Comparison of ENCODE assay signal across 21 cellular contexts in the genomic region with DNA sequence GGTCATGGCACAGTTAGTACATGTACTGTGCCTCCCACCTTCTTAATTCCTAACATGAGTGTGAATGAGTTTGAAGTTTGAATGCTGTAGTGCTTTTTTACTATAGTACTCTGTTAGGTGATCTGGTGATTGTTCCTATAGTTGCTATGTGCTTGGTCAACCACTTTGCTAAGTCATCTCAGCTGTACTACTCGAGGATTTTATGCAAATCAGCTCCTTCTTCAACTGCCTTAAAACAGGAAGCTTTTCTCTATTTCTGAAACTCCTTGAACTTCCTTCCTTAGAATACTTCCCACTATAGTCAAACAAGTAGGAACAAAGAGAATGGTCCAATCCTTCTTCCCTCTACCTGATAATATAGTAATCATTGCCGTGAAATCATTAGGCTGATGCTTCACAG.
DNase-seq lines count a peak whose midpoint lies in the region; ATAC-seq and FAIRE-seq lines count a peak whose summit lies in the region.
"Had no signal": no experiment of that assay in that cellular context is flagged by ENCODE, and none has a peak within 500 bp of the region (broad histone marks: within the 10 kb centered on the region; RNA-seq: fewer than 3 reads in every experiment).

No MANE protein-coding gene starts in this region.

- no peaks in the 10 kb centered on the region for H4K20me1 ChIP-seq in BLaER1 treated with 17β-estradiol and CSF1 and Interleukin-3, amounts not matched to agents 10 nM and 100 nM

- no peaks in the 10 kb centered on the region for H3K27me3 ChIP-seq in BLaER1 treated with 17β-estradiol and CSF1 and Interleukin-3, amounts not matched to agents 10 nM and 100 nM

- no peak for DNase-seq in HTR-8/SVneo (ENCODE audit: insufficient read length, low spot score)
- DNase-seq in OCI-M1 (lab: John Stamatoyannopoulos, UW): peak; percentile 6
- DNase-seq in pons (ENCODE audit: low spot score): peak; percentile 60
- no peak for DNase-seq in NCI-H2227 treated with DMSO at 0.1 percent for 48 hours (lab: John Stamatoyannopoulos, UW)
- no peak for DNase-seq in NCI-H82 (lab: John Stamatoyannopoulos, UW)
- DNase-seq: Calu3, DMS79 treated with DMSO at 0.1 percent for 48 hours, NCI-H1048, NCI-H1417, NCI-H1694, NCI-H2029 treated with DMSO at 0.1 percent for 48 hours, NCI-H510A, NCI-H69, RPMI8226, SHP77, SW 1271 had no signal

- H3K4me3 ChIP-seq in BLaER1 treated with 17β-estradiol and CSF1 and Interleukin-3, amounts not matched to agents 10 nM and 100 nM: no peak overlapping the region
- H3K4me3 ChIP-seq: A549 had no signal

- ATAC-seq in HG02981 (IDR thresholded peaks at IDR 0.05; ENCODE audit: unreplicated experiment): no peak
- ATAC-seq: A549, HCT116 had no signal

- FAIRE-seq in HTR-8/SVneo (lab: Jason Lieb, UNC): peak; percentile 63
- FAIRE-seq: A549 had no signal

- no peaks in the 10 kb centered on the region for H3K36me3 ChIP-seq in BLaER1 treated with 17β-estradiol and CSF1 and Interleukin-3, amounts not matched to agents 10 nM and 100 nM

- H3K9me3 ChIP-seq in BLaER1 treated with 17β-estradiol and CSF1 and Interleukin-3, amounts not matched to agents 10 nM and 100 nM (replicated peaks in 1 of 11): no peaks in the 10 kb centered on the region
- H3K9me3 ChIP-seq: A549 had no signal

- H3K27ac ChIP-seq in BLaER1 treated with 17β-estradiol and CSF1 and Interleukin-3, amounts not matched to agents 10 nM and 100 nM: peak overlapping the region in 4 of 11 experiments; percentile 2 to 68 (median 42); a peak in 6 of 22 replicates
- H3K27ac ChIP-seq: A549, HL-60 had no signal

- peaks cover 0 to 24% (median 10%) of the 10 kb centered on the region in 10 experiments; a peak in 18 of 20 replicates for H3K4me1 ChIP-seq in BLaER1 treated with 17β-estradiol and CSF1 and Interleukin-3, amounts not matched to agents 10 nM and 100 nM
- H3K4me1 ChIP-seq: A549 had no signal

- peak overlapping the region; percentile 2 to 72 (median 46); a peak in 18 of 22 replicates for H3K4me2 ChIP-seq in BLaER1 treated with 17β-estradiol and CSF1 and Interleukin-3, amounts not matched to agents 10 nM and 100 nM
- H3K4me2 ChIP-seq: A549 had no signal

- H3K9ac ChIP-seq in BLaER1 treated with 17β-estradiol and CSF1 and Interleukin-3, amounts not matched to agents 10 nM and 100 nM: 0 out of 22 replicates have a peak overlapping the region, but pooled peaks of 1 of the 11 experiments have one; percentile 26

Comparison
In these comparisons a context has a peak if more than half of its experiments do, and no peak if none do; other contexts are left out.
1. DNase-seq: peak in OCI-M1 (single experiment) and pons (single experiment); none in HTR-8/SVneo (single experiment), NCI-H2227 treated with DMSO at 0.1 percent for 48 hours (single experiment) and NCI-H82 (single experiment).